ENCODE assay signal across 12 cellular contexts in the genomic region with DNA sequence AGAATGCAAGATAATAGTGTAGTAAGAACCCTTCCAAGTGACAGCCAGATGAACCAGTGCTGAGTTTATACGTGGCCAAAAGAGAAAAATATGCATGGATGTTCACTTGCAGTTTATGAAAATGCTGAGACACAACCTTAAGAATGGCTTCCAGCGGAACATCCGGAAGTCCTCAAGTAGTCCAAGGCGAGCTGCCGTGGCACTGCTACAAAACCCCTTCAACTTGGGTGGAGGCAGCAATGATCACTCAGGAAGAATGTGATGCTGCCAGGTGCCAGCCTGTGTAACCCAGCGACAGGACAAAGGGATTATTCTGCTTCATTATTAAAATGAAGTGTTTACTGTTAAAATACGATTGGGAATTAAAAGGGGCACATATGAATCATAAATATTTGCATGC.
"Had no signal": no experiment of that assay in that cellular context is flagged by ENCODE, and none has a peak within 500 bp of the region (broad histone marks: within the 10 kb centered on the region; RNA-seq: fewer than 3 reads in every experiment).

No MANE protein-coding gene starts in this region.

- H3K4me3 ChIP-seq: cardiac muscle cell, esophagus squamous epithelium, tibial nerve had no signal

- H3K27me3 Mint-ChIP-seq: activated CD4-positive, alpha-beta memory T cell treated with anti-CD3 and anti-CD28 coated beads for 36 hours; naive B cell; stimulated activated memory B cell treated with anti-CD40 and anti-IgM and Interleukin-4, amounts not matched to agents 10 μg/mL and 1 μg/mL and 100 μg/mL, for 72 hours had no signal

- H3K36me3 ChIP-seq: cardiac muscle cell had no signal

- H3K27ac ChIP-seq: cardiac muscle cell, VCaP had no signal

- ATAC-seq: left ventricle myocardium superior; right cardiac atrium; stimulated activated memory B cell treated with anti-CD40 and anti-IgM and Interleukin-4, amounts not matched to agents 10 μg/mL and 1 μg/mL and 100 μg/mL, for 72 hours had no signal

- H3K27me3 ChIP-seq: esophagus squamous epithelium, tibial nerve had no signal

- H3K27ac Mint-ChIP-seq: activated CD4-positive, alpha-beta memory T cell treated with anti-CD3 and anti-CD28 coated beads for 36 hours; stimulated activated memory B cell treated with anti-CD40 and anti-IgM and Interleukin-4, amounts not matched to agents 10 μg/mL and 1 μg/mL and 100 μg/mL, for 72 hours had no signal

- H3K9me3 Mint-ChIP-seq: activated CD4-positive, alpha-beta memory T cell treated with anti-CD3 and anti-CD28 coated beads for 36 hours; naive B cell; stimulated activated memory B cell treated with anti-CD40 and anti-IgM and Interleukin-4, amounts not matched to agents 10 μg/mL and 1 μg/mL and 100 μg/mL, for 72 hours had no signal

- H3K4me3 Mint-ChIP-seq: activated CD4-positive, alpha-beta memory T cell treated with anti-CD3 and anti-CD28 coated beads for 36 hours; stimulated activated memory B cell treated with anti-CD40 and anti-IgM and Interleukin-4, amounts not matched to agents 10 μg/mL and 1 μg/mL and 100 μg/mL, for 72 hours had no signal

- H3K9me3 ChIP-seq: esophagus squamous epithelium, tibial nerve had no signal

- DNase-seq: activated CD4-positive, alpha-beta memory T cell treated with anti-CD3 and anti-CD28 coated beads for 36 hours; activated T-cell treated with anti-CD3 and anti-CD28 coated beads, Interleukin-2, amount 50 U/mL, for 48 hours; esophagus squamous epithelium; kidney; left ventricle myocardium superior; naive B cell; right cardiac atrium; T1000 had no signal
